In the genomic region with DNA sequence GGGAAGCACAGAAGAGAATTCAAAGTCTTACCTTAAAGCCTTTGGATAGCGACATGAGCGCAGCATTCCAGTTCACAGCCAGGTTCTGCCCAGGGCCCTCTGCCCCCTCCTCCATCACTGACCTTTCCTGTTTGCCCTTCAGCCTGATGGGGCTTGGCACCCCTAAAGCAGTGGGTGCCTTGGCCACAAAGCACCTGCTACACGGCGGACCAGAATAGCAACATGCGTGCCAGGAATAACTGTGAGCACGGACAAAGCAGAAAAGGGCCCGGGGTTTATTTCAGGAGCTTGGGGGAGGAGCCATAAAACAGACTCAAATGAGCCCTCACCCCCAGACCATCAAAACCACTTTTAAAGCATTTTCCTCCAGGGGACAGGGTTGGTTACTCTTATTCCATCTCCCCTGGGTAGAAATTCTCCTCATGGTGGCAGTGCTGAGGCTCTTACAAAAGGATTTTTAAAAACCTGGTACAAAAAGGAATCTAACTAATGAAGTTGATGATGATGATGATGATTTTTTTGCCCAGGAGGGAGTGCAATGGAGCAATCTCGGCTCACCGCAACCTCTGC, we compare ENCODE assay signal across 19 cellular contexts.
DNase-seq lines count a peak whose midpoint lies in the region; ATAC-seq and TF ChIP-seq lines count a peak whose summit lies in the region.
"Had no signal": no experiment of that assay in that cellular context is flagged by ENCODE, and none has a peak within 500 bp of the region (broad histone marks: within the 10 kb centered on the region; RNA-seq: fewer than 3 reads in every experiment).

No MANE protein-coding gene starts in this region.

- DNase-seq in activated CD4-positive, alpha-beta memory T cell treated with anti-CD3 and anti-CD28 coated beads for 36 hours, result peak; percentile 8
- DNase-seq in activated CD4-positive, alpha-beta memory T cell treated with anti-CD3 and anti-CD28 coated beads, Interleukin-2, amount 10 ng/mL, durations not matched to agents 7 days and 5 days, result no peak
- no peak for DNase-seq in fibroblast of the aortic adventitia (ENCODE audit: low read depth)
- no peak for DNase-seq in smooth muscle cell (lab: John Stamatoyannopoulos, UW; ENCODE audit: unreplicated experiment)
- DNase-seq in mucosa of gallbladder (ENCODE audit: low spot score), result no peak
- no peak for DNase-seq in NCI-H226
- DNase-seq: activated CD4-positive, alpha-beta T cell treated with anti-CD3 and anti-CD28 coated beads, Interleukin-2, amount 50 U/mL, for 48 hours; colonic mucosa; DMS79; NCI-H1048; NCI-H345; PC-9; upper lobe of left lung had no signal

- ATAC-seq in GM21528 (IDR thresholded peaks at IDR 0.05; ENCODE audit: low FRiP score, unreplicated experiment), result no peak
- ATAC-seq: left colon had no signal

- H3K4me1 ChIP-seq in OCI-LY3 (ENCODE audit: low read length), result peaks cover 26% of the 10 kb centered on the region
- peaks cover 10% of the 10 kb centered on the region for H3K4me1 ChIP-seq in smooth muscle cell (ENCODE audit: low read depth)

- no peak overlapping the region for H3K4me2 ChIP-seq in OCI-LY3 (ENCODE audit: low read length)
- H3K4me2 ChIP-seq in smooth muscle cell, result no peak overlapping the region
- H3K4me2 ChIP-seq: PC-9 had no signal

- CTCF ChIA-PET in activated CD4-positive, alpha-beta memory T cell treated with anti-CD3 and anti-CD28 coated beads for 36 hours (lab: Charles Lee), result interaction anchor here (1.0 kb wide), 1 partner anchor 29 kb away, joined by 3 read pairs; no protein-coding TSS in a partner anchor
- CTCF ChIA-PET in activated CD4-positive, alpha-beta memory T cell treated with anti-CD3 and anti-CD28 coated beads, Interleukin-2, amount 10 ng/mL, durations not matched to agents 7 days and 5 days (lab: Charles Lee), result interaction anchor here (1.4 kb wide), 1 partner anchor 11 kb away, joined by 7 read pairs; no protein-coding TSS in a partner anchor

- H3K27ac ChIP-seq in OCI-LY3 (ENCODE audit: low read length), result no peak overlapping the region
- no peak overlapping the region for H3K27ac ChIP-seq in smooth muscle cell (ENCODE audit: low read depth)
- H3K27ac ChIP-seq: colonic mucosa, PC-9, upper lobe of left lung had no signal

- TF ChIP-seq CTCF in OCI-LY3 (IDR thresholded peaks at IDR 0.05; ENCODE audit: low read depth, low read length) (peak; percentile 28), fibroblast of the aortic adventitia (IDR thresholded peaks at IDR 0.05; ENCODE audit: insufficient read depth, low read length) (peak; percentile 36), smooth muscle cell (IDR thresholded peaks at IDR 0.05; ENCODE audit: borderline replicate concordance, insufficient read depth, poor library complexity, severe bottlenecking) (peak; percentile 4)

- H4K20me1 ChIP-seq in OCI-LY3 (ENCODE audit: insufficient read depth, low read length), result no peaks in the 10 kb centered on the region
- no peaks in the 10 kb centered on the region for H4K20me1 ChIP-seq in smooth muscle cell (ENCODE audit: low read depth)

- H3K4me1 Mint-ChIP-seq in activated CD4-positive, alpha-beta memory T cell treated with anti-CD3 and anti-CD28 coated beads for 36 hours (ENCODE audit: low read depth), result peaks cover 33% of the 10 kb centered on the region
- peaks cover 18% of the 10 kb centered on the region for H3K4me1 Mint-ChIP-seq in activated CD4-positive, alpha-beta memory T cell treated with anti-CD3 and anti-CD28 coated beads, Interleukin-2, amount 10 ng/mL, durations not matched to agents 7 days and 5 days

- H3K9ac ChIP-seq in OCI-LY3 (ENCODE audit: low read length), result no peak overlapping the region
- no peak overlapping the region for H3K9ac ChIP-seq in smooth muscle cell (ENCODE audit: low read depth)

- 89% methylated on average over 9 of the region's 9 CpGs for WGBS in smooth muscle cell (ENCODE audit: low lambda C conversion rate)

- H3K36me3 Mint-ChIP-seq in activated CD4-positive, alpha-beta memory T cell treated with anti-CD3 and anti-CD28 coated beads for 36 hours, result no peaks in the 10 kb centered on the region
- H3K36me3 Mint-ChIP-seq in activated CD4-positive, alpha-beta memory T cell treated with anti-CD3 and anti-CD28 coated beads, Interleukin-2, amount 10 ng/mL, durations not matched to agents 7 days and 5 days (ENCODE audit: low read depth), result no peaks in the 10 kb centered on the region
- H3K36me3 Mint-ChIP-seq: activated naive CD4-positive, alpha-beta T cell treated with anti-CD3 and anti-CD28 coated beads, Interleukin-2, amount 50 U/mL, for 24 hours had no signal

- no peak overlapping the region for H3K27ac Mint-ChIP-seq in activated CD4-positive, alpha-beta memory T cell treated with anti-CD3 and anti-CD28 coated beads for 36 hours
- H3K27ac Mint-ChIP-seq in activated CD4-positive, alpha-beta memory T cell treated with anti-CD3 and anti-CD28 coated beads, Interleukin-2, amount 10 ng/mL, durations not matched to agents 7 days and 5 days, result no peak overlapping the region
- H3K27ac Mint-ChIP-seq: activated naive CD4-positive, alpha-beta T cell treated with anti-CD3 and anti-CD28 coated beads, Interleukin-2, amount 50 U/mL, for 24 hours; T-helper 1 cell treated with Interleukin-12 subunit alpha and Interleukin-12 subunit beta and Interleukin-4 antibody, amounts not matched to agents 30 μg/mL and 1 μg/mL, for 36 hours had no signal

- H3K36me3 ChIP-seq in OCI-LY3 (replicated peaks; ENCODE audit: low read depth, low read length) (no peaks in the 10 kb centered on the region), smooth muscle cell (ENCODE audit: low read depth) (no peaks in the 10 kb centered on the region)
- H3K36me3 ChIP-seq: colonic mucosa, upper lobe of left lung had no signal

- H3F3A ChIP-seq in smooth muscle cell (ENCODE audit: low read depth), result no peaks in the 10 kb centered on the region

- H2AFZ ChIP-seq in OCI-LY3 (ENCODE audit: low read depth, low read length) (no peak overlapping the region), smooth muscle cell (ENCODE audit: low read depth) (no peak overlapping the region)
- H2AFZ ChIP-seq: PC-9 had no signal

- H3K4me3 Mint-ChIP-seq in activated CD4-positive, alpha-beta memory T cell treated with anti-CD3 and anti-CD28 coated beads for 36 hours, result no peak overlapping the region
- H3K4me3 Mint-ChIP-seq in activated CD4-positive, alpha-beta memory T cell treated with anti-CD3 and anti-CD28 coated beads, Interleukin-2, amount 10 ng/mL, durations not matched to agents 7 days and 5 days, result no peak overlapping the region
- H3K4me3 Mint-ChIP-seq: activated naive CD4-positive, alpha-beta T cell treated with anti-CD3 and anti-CD28 coated beads, Interleukin-2, amount 50 U/mL, for 24 hours; neural crest cell; T-helper 1 cell treated with Interleukin-12 subunit alpha and Interleukin-12 subunit beta and Interleukin-4 antibody, amounts not matched to agents 30 μg/mL and 1 μg/mL, for 36 hours had no signal

- H3K27me3 ChIP-seq in OCI-LY3 (ENCODE audit: low read depth, low read length), result peaks cover 53% of the 10 kb centered on the region
- H3K27me3 ChIP-seq in smooth muscle cell (ENCODE audit: low read depth), result peaks cover 7% of the 10 kb centered on the region
- H3K27me3 ChIP-seq: colonic mucosa, upper lobe of left lung had no signal

- intact Hi-C loops in activated CD4-positive, alpha-beta memory T cell treated with anti-CD3 and anti-CD28 coated beads for 36 hours (cut with micrococcal nuclease), result no loop called here

- POLR2A ChIA-PET in activated CD4-positive, alpha-beta memory T cell treated with anti-CD3 and anti-CD28 coated beads for 36 hours (lab: Charles Lee), result no interaction called here
- POLR2A ChIA-PET in activated CD4-positive, alpha-beta memory T cell treated with anti-CD3 and anti-CD28 coated beads, Interleukin-2, amount 10 ng/mL, durations not matched to agents 7 days and 5 days (lab: Charles Lee), result no interaction called here

- H3K4me3 ChIP-seq in OCI-LY3 (ENCODE audit: low read length), result no peak overlapping the region
- no peak overlapping the region for H3K4me3 ChIP-seq in fibroblast of the aortic adventitia (ENCODE audit: low read depth, low read length)
- no peak overlapping the region for H3K4me3 ChIP-seq in smooth muscle cell
- H3K4me3 ChIP-seq: colonic mucosa, PC-9, upper lobe of left lung had no signal

- H3K79me2 ChIP-seq in OCI-LY3 (ENCODE audit: low read length) (no peaks in the 10 kb centered on the region), smooth muscle cell (ENCODE audit: low read depth) (no peaks in the 10 kb centered on the region)

- H3K27me3 Mint-ChIP-seq in activated CD4-positive, alpha-beta memory T cell treated with anti-CD3 and anti-CD28 coated beads for 36 hours, result no peaks in the 10 kb centered on the region
- peaks cover 3% of the 10 kb centered on the region for H3K27me3 Mint-ChIP-seq in activated CD4-positive, alpha-beta memory T cell treated with anti-CD3 and anti-CD28 coated beads, Interleukin-2, amount 10 ng/mL, durations not matched to agents 7 days and 5 days
- H3K27me3 Mint-ChIP-seq: activated naive CD4-positive, alpha-beta T cell treated with anti-CD3 and anti-CD28 coated beads, Interleukin-2, amount 50 U/mL, for 24 hours had no signal

- H3K9me3 ChIP-seq in OCI-LY3 (ENCODE audit: insufficient read depth, low read length) (no peaks in the 10 kb centered on the region; the same call in 1 of the 2 replicates), smooth muscle cell (replicated peaks; ENCODE audit: low read depth) (no peaks in the 10 kb centered on the region)
- H3K9me3 ChIP-seq: colonic mucosa, upper lobe of left lung had no signal

- H3K9me3 Mint-ChIP-seq in activated CD4-positive, alpha-beta memory T cell treated with anti-CD3 and anti-CD28 coated beads for 36 hours, result no peaks in the 10 kb centered on the region
- no peaks in the 10 kb centered on the region for H3K9me3 Mint-ChIP-seq in activated CD4-positive, alpha-beta memory T cell treated with anti-CD3 and anti-CD28 coated beads, Interleukin-2, amount 10 ng/mL, durations not matched to agents 7 days and 5 days
- H3K9me3 Mint-ChIP-seq: activated naive CD4-positive, alpha-beta T cell treated with anti-CD3 and anti-CD28 coated beads, Interleukin-2, amount 50 U/mL, for 24 hours; neural crest cell; T-helper 1 cell treated with Interleukin-12 subunit alpha and Interleukin-12 subunit beta and Interleukin-4 antibody, amounts not matched to agents 30 μg/mL and 1 μg/mL, for 36 hours had no signal
